ENCODE assay signal across 10 cellular contexts in the genomic region with DNA sequence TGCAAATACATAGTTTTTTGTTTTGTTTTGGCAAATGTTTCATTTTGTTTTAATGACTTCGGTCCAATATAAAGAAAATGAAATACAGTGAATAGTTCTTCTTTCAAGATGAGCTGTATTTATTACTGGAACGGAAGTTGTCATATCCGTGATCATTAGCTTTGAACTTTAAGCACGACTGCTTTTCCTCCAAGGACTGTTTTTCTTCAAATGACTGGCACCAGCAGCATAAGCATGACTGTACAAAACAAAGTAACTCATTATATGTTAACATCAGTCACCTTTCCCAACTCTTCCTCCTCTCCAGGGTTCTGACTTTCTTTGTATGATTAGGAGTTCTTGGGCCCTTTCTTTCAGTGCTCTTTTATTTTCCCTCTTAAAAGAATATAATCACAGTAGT. TPM values are rescaled to one million over a fixed set of nuclear protein-coding genes. Genes with fewer than 3 reads are reported as not detected.
DNase-seq lines count a peak whose midpoint lies in the region; ATAC-seq and TF ChIP-seq lines count a peak whose summit lies in the region.
"Had no signal": no experiment of that assay in that cellular context is flagged by ENCODE, and none has a peak within 500 bp of the region (broad histone marks: within the 10 kb centered on the region; RNA-seq: fewer than 3 reads in every experiment).

No MANE protein-coding gene starts in this region.

- DNase-seq in Caki2 (ENCODE audit: low read depth) (peak; percentile 55), fibroblast of mammary gland (ENCODE audit: low read depth) (peak; percentile 90), nucleus accumbens (lab: John Stamatoyannopoulos, UW) (no peak), DMS53 treated with DMSO at 0.1 percent for 48 hours (lab: John Stamatoyannopoulos, UW; ENCODE audit: unreplicated experiment) (no peak)
- no peak for DNase-seq in activated T-cell treated with anti-CD3 and anti-CD28 coated beads, Interleukin-2, amount 50 U/mL, for 24 hours
- DNase-seq in stimulated activated effector memory CD8-positive, alpha-beta T cell treated with anti-CD3 and anti-CD28 coated beads, Interleukin-12 subunit alpha, Interleukin-12 subunit beta, amount 100 ng/mL, for 72 hours (ENCODE audit: low spot score in 2 of 2): no peak

- H3K4me3 ChIP-seq in fibroblast of mammary gland (ENCODE audit: control insufficient read depth, low read depth, low read length): no peak overlapping the region

- H3K27me3 Mint-ChIP-seq in activated T-cell treated with anti-CD3 and anti-CD28 coated beads, Interleukin-2, amount 50 U/mL, for 24 hours: peaks cover 3% of the 10 kb centered on the region
- H3K27me3 Mint-ChIP-seq: stimulated activated naive CD8-positive, alpha-beta T cell treated with anti-CD3 and anti-CD28 coated beads, Interleukin-15, Interleukin-2, amounts not matched to agents 100 ng/mL and 50 ng/mL, for 24 hours had no signal

- no peak overlapping the region for H3K4me3 Mint-ChIP-seq in activated T-cell treated with anti-CD3 and anti-CD28 coated beads, Interleukin-2, amount 50 U/mL, for 24 hours
- no peak overlapping the region for H3K4me3 Mint-ChIP-seq in stimulated activated effector memory CD8-positive, alpha-beta T cell treated with anti-CD3 and anti-CD28 coated beads, Interleukin-12 subunit alpha, Interleukin-12 subunit beta, amount 100 ng/mL, for 72 hours
- H3K4me3 Mint-ChIP-seq: stimulated activated naive CD8-positive, alpha-beta T cell treated with anti-CD3 and anti-CD28 coated beads, Interleukin-15, Interleukin-2, amounts not matched to agents 100 ng/mL and 50 ng/mL, for 24 hours had no signal

- no peak for TF ChIP-seq CTCF in fibroblast of mammary gland (conservative IDR thresholded peaks at IDR 0.05; ENCODE audit: control insufficient read depth, insufficient read depth, low read depth, low read length)

- H3K4me1 Mint-ChIP-seq in activated T-cell treated with anti-CD3 and anti-CD28 coated beads, Interleukin-2, amount 50 U/mL, for 24 hours (ENCODE audit: low read depth): no peaks in the 10 kb centered on the region
- H3K4me1 Mint-ChIP-seq in stimulated activated effector memory CD8-positive, alpha-beta T cell treated with anti-CD3 and anti-CD28 coated beads, Interleukin-12 subunit alpha, Interleukin-12 subunit beta, amount 100 ng/mL, for 72 hours: no peaks in the 10 kb centered on the region

- ATAC-seq in GM21367 (IDR thresholded peaks at IDR 0.05; ENCODE audit: unreplicated experiment): peak; percentile 99
- peak; percentile 99 for ATAC-seq in HG03342 (IDR thresholded peaks at IDR 0.05; ENCODE audit: unreplicated experiment)
- no peak for ATAC-seq in stimulated activated effector memory CD8-positive, alpha-beta T cell treated with anti-CD3 and anti-CD28 coated beads, Interleukin-12 subunit alpha, Interleukin-12 subunit beta, amount 100 ng/mL, for 72 hours

- H3K36me3 Mint-ChIP-seq in activated T-cell treated with anti-CD3 and anti-CD28 coated beads, Interleukin-2, amount 50 U/mL, for 24 hours (ENCODE audit: low read depth): no peaks in the 10 kb centered on the region
- no peaks in the 10 kb centered on the region for H3K36me3 Mint-ChIP-seq in stimulated activated effector memory CD8-positive, alpha-beta T cell treated with anti-CD3 and anti-CD28 coated beads, Interleukin-12 subunit alpha, Interleukin-12 subunit beta, amount 100 ng/mL, for 72 hours

- in situ Hi-C loops in Caki2 (cut with HindIII; ENCODE audit: low pct_unique_long_range_greater_than_20kb, low sequenced_read_pairs): no loop called here

- no peaks in the 10 kb centered on the region for H3K9me3 Mint-ChIP-seq in activated T-cell treated with anti-CD3 and anti-CD28 coated beads, Interleukin-2, amount 50 U/mL, for 24 hours
- peaks cover 11% of the 10 kb centered on the region for H3K9me3 Mint-ChIP-seq in stimulated activated effector memory CD8-positive, alpha-beta T cell treated with anti-CD3 and anti-CD28 coated beads, Interleukin-12 subunit alpha, Interleukin-12 subunit beta, amount 100 ng/mL, for 72 hours

- H3K27ac Mint-ChIP-seq in activated T-cell treated with anti-CD3 and anti-CD28 coated beads, Interleukin-2, amount 50 U/mL, for 24 hours: no peak overlapping the region
- no peak overlapping the region for H3K27ac Mint-ChIP-seq in stimulated activated effector memory CD8-positive, alpha-beta T cell treated with anti-CD3 and anti-CD28 coated beads, Interleukin-12 subunit alpha, Interleukin-12 subunit beta, amount 100 ng/mL, for 72 hours
- H3K27ac Mint-ChIP-seq: stimulated activated naive CD8-positive, alpha-beta T cell treated with anti-CD3 and anti-CD28 coated beads, Interleukin-15, Interleukin-2, amounts not matched to agents 100 ng/mL and 50 ng/mL, for 24 hours had no signal

RNA-seq across cellular contexts. Expression of gene EDNRB, which starts 20.5 kb away (rescaled TPM):
- 1.9 and 3.0 TPM in 2 replicates for total RNA-seq in Caki2 (2014; rRNA removed; shearing (Covaris generic); ENCODE audit: low replicate concordance)
- total RNA-seq: T-helper 1 cell treated with Interleukin-12 subunit alpha and Interleukin-12 subunit beta and Interleukin-4 antibody, amounts not matched to agents 30 ng/mL and 1 ng/mL, for 36 hours had no signal

Comparison
In these comparisons a context has a peak if more than half of its experiments do, and no peak if none do; other contexts are left out.
1. DNase-seq: peak in Caki2 (single experiment) and fibroblast of mammary gland (single experiment); none in nucleus accumbens (0 of 56), activated T-cell treated with anti-CD3 and anti-CD28 coated beads, Interleukin-2, amount 50 U/mL, for 24 hours (single experiment), DMS53 treated with DMSO at 0.1 percent for 48 hours (single experiment) and stimulated activated effector memory CD8-positive, alpha-beta T cell treated with anti-CD3 and anti-CD28 coated beads, Interleukin-12 subunit alpha, Interleukin-12 subunit beta, amount 100 ng/mL, for 72 hours (0 of 2).